ENCODE assay signal across 29 cellular contexts in the genomic region with DNA sequence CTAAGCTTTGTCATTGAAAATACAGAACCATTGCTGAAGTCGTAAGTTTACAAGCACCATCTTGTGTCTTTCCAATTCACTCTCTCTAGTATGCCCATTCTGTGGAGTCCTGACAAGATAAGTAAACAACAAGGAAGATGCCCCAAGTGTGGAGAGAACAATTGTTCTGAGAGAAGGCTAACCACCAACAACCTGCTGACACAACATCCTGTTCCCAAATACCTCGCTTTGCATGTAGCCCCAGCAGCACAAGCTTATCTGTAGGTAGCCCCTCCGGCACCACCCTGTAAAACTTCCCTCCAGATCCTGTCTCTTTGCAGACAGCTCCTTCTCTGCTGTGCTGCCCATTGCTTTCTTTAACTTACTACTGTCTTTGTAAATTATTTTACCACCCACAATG.
"Had no signal": no experiment of that assay in that cellular context is flagged by ENCODE, and none has a peak within 500 bp of the region (broad histone marks: within the 10 kb centered on the region; RNA-seq: fewer than 3 reads in every experiment).

No MANE protein-coding gene starts in this region.

- H3K4me3 ChIP-seq: colonic mucosa, dorsolateral prefrontal cortex, gastrocnemius medialis, right atrium auricular region, stomach, tibial artery, upper lobe of right lung had no signal

- H3K79me2 ChIP-seq: parathyroid adenoma had no signal

- H3K27ac Mint-ChIP-seq: activated CD4-positive, alpha-beta memory T cell treated with anti-CD3 and anti-CD28 coated beads for 36 hours; activated CD4-positive, alpha-beta T cell treated with anti-CD3 and anti-CD28 coated beads, Interleukin-2, amount 10 ng/mL, durations not matched to agents 24 days and 14 days; activated naive CD8-positive, alpha-beta T cell; activated T-helper 17 cell treated with anti-CD3 and anti-CD28 coated beads, Interleukin-2, amount 50 U/mL, for 72 hours; naive thymus-derived CD4-positive, alpha-beta T cell; stimulated activated naive B cell treated with anti-CD40 and anti-IgM and Interleukin-4, amounts not matched to agents 10 μg/mL and 1 μg/mL and 100 μg/mL, for 72 hours; T-helper 1 cell treated with Interleukin-12 subunit alpha and Interleukin-12 subunit beta and Interleukin-4 antibody, amounts not matched to agents 30 μg/mL and 1 μg/mL, for 36 hours had no signal

- H3K9me3 Mint-ChIP-seq: activated T-cell treated with anti-CD3 and anti-CD28 coated beads, Interleukin-2, amount 50 U/mL, for 4 hours; central memory CD8-positive, alpha-beta T cell; stimulated activated naive B cell treated with anti-CD40 and anti-IgM and Interleukin-4, amounts not matched to agents 10 μg/mL and 1 μg/mL and 100 μg/mL, for 72 hours had no signal

- H3K36me3 ChIP-seq: colonic mucosa, gastrocnemius medialis, right atrium auricular region, stomach, tibial artery, upper lobe of right lung had no signal

- H3K9ac ChIP-seq: parathyroid adenoma had no signal

- H3K27me3 ChIP-seq: colonic mucosa, dorsolateral prefrontal cortex, gastrocnemius medialis, right atrium auricular region, stomach, tibial artery, upper lobe of right lung had no signal

- H3K4me3 Mint-ChIP-seq: activated CD4-positive, alpha-beta memory T cell treated with anti-CD3 and anti-CD28 coated beads for 36 hours; activated CD4-positive, alpha-beta T cell treated with anti-CD3 and anti-CD28 coated beads, Interleukin-2, amount 10 ng/mL, durations not matched to agents 24 days and 14 days; activated naive CD8-positive, alpha-beta T cell; activated T-cell treated with anti-CD3 and anti-CD28 coated beads, Interleukin-2, amount 50 U/mL, for 4 hours; activated T-helper 17 cell treated with anti-CD3 and anti-CD28 coated beads, Interleukin-2, amount 50 U/mL, for 72 hours; central memory CD8-positive, alpha-beta T cell; naive thymus-derived CD4-positive, alpha-beta T cell; stimulated activated naive B cell treated with anti-CD40 and anti-IgM and Interleukin-4, amounts not matched to agents 10 μg/mL and 1 μg/mL and 100 μg/mL, for 72 hours; T-helper 1 cell treated with Interleukin-12 subunit alpha and Interleukin-12 subunit beta and Interleukin-4 antibody, amounts not matched to agents 30 μg/mL and 1 μg/mL, for 36 hours had no signal

- H3K27me3 Mint-ChIP-seq: activated CD4-positive, alpha-beta memory T cell treated with anti-CD3 and anti-CD28 coated beads for 36 hours; activated CD4-positive, alpha-beta T cell treated with anti-CD3 and anti-CD28 coated beads, Interleukin-2, amount 10 ng/mL, durations not matched to agents 24 days and 14 days; activated naive CD8-positive, alpha-beta T cell; activated T-helper 17 cell treated with anti-CD3 and anti-CD28 coated beads, Interleukin-2, amount 50 U/mL, for 72 hours; central memory CD8-positive, alpha-beta T cell; naive thymus-derived CD4-positive, alpha-beta T cell; stimulated activated naive B cell treated with anti-CD40 and anti-IgM and Interleukin-4, amounts not matched to agents 10 μg/mL and 1 μg/mL and 100 μg/mL, for 72 hours had no signal

- H3K9me3 ChIP-seq: colonic mucosa, gastrocnemius medialis, right atrium auricular region, stomach, tibial artery, upper lobe of right lung had no signal

- H2AFZ ChIP-seq: parathyroid adenoma had no signal

- DNase-seq: activated CD4-positive, alpha-beta memory T cell treated with anti-CD3 and anti-CD28 coated beads for 36 hours; activated CD4-positive, alpha-beta T cell treated with anti-CD3 and anti-CD28 coated beads, Interleukin-2, amount 10 ng/mL, durations not matched to agents 24 days and 14 days; activated T-cell treated with anti-CD3 and anti-CD28 coated beads, Interleukin-2, amount 50 U/mL, for 4 hours; anterior cingulate cortex; colonic mucosa; dorsolateral prefrontal cortex; effector memory CD4-positive, alpha-beta T cell; erythroblast; gastrocnemius medialis; glutamatergic neuron; left cardiac atrium; left ventricle myocardium superior; naive thymus-derived CD4-positive, alpha-beta T cell; occipital lobe; stimulated activated CD4-positive, alpha-beta T cell treated with anti-CD3 and anti-CD28 coated beads, Interleukin-15, amount 100 ng/mL, for 24 hours; stimulated activated CD4-positive, alpha-beta T cell treated with anti-CD3 and anti-CD28 coated beads, Interleukin-2, amount 100 ng/mL, for 24 hours; stimulated activated naive B cell treated with anti-CD40 and anti-IgM and Interleukin-4, amounts not matched to agents 10 μg/mL and 1 μg/mL and 100 μg/mL, for 72 hours; stomach; T-helper 9 cell; tibial artery; upper lobe of right lung had no signal

- H3K4me1 ChIP-seq: colonic mucosa, right atrium auricular region, tibial artery, upper lobe of right lung had no signal

- ATAC-seq: activated CD4-positive, CD25-positive, alpha-beta regulatory T cell treated with anti-CD3 and anti-CD28 coated beads, Interleukin-2, amount 50 U/mL, for 24 hours; activated T-cell treated with anti-CD3 and anti-CD28 coated beads, Interleukin-2, amount 50 U/mL, for 4 hours; activated T-helper 17 cell treated with anti-CD3 and anti-CD28 coated beads, Interleukin-2, amount 50 U/mL, for 72 hours; left cardiac atrium; left ventricle myocardium superior; stimulated activated naive B cell treated with anti-CD40 and anti-IgM and Interleukin-4, amounts not matched to agents 10 μg/mL and 1 μg/mL and 100 μg/mL, for 72 hours; upper lobe of right lung had no signal

- H3K27ac ChIP-seq: colonic mucosa, gastrocnemius medialis, parathyroid adenoma, right atrium auricular region, stomach, tibial artery, upper lobe of right lung, VCaP had no signal
